Comparison of ENCODE assay signal across 13 cellular contexts in genomic region chr2:242060212-242060835, GRCh38.
DNase-seq lines count a peak whose midpoint lies in the region; ATAC-seq lines count a peak whose summit lies in the region.
"Had no signal": no experiment of that assay in that cellular context is flagged by ENCODE, and none has a peak within 500 bp of the region (broad histone marks: within the 10 kb centered on the region; RNA-seq: fewer than 3 reads in every experiment).

No MANE protein-coding gene starts in this region.

- H2AFZ ChIP-seq in mesenchymal stem cell (ENCODE audit: low read depth, low read length), result no peak overlapping the region
- H2AFZ ChIP-seq: neural progenitor cell had no signal

- H2BK5ac ChIP-seq in mesenchymal stem cell (ENCODE audit: low read depth, low read length, poor library complexity, severe bottlenecking), result no peak overlapping the region

- 64% methylated on average over 4 of the region's 4 CpGs for WGBS in mesenchymal stem cell

- no peak overlapping the region for H3K14ac ChIP-seq in mesenchymal stem cell (ENCODE audit: low read length in 2 of 2)

- H4K91ac ChIP-seq in mesenchymal stem cell (ENCODE audit: low read length), result no peak overlapping the region

- no peaks in the 10 kb centered on the region for H3K79me1 ChIP-seq in mesenchymal stem cell (replicated peaks; ENCODE audit: low read length, poor library complexity, severe bottlenecking)

- peaks cover 3% of the 10 kb centered on the region for H3K4me1 ChIP-seq in mesenchymal stem cell (ENCODE audit: control insufficient read depth, insufficient read depth, low read depth, low read length)

- H3K9me3 ChIP-seq in mesenchymal stem cell (ENCODE audit: control insufficient read depth, low read length), result no peaks in the 10 kb centered on the region

- no peak overlapping the region for H2AK5ac ChIP-seq in mesenchymal stem cell (ENCODE audit: low read length, severe bottlenecking)

- no peak overlapping the region for H3K4ac ChIP-seq in mesenchymal stem cell (ENCODE audit: low read depth in 1 of 2, low read length in 2 of 2)

- H3K4me3 ChIP-seq in mesenchymal stem cell (ENCODE audit: insufficient read depth in 1 of 2, low read depth in 1 of 2, low read length in 2 of 2), result no peak overlapping the region
- H3K4me3 ChIP-seq: neural progenitor cell had no signal

- no peak overlapping the region for H4K8ac ChIP-seq in mesenchymal stem cell (ENCODE audit: low read length)

- H2BK15ac ChIP-seq in mesenchymal stem cell (ENCODE audit: low read depth, poor library complexity, severe bottlenecking), result no peak overlapping the region

- H3K23ac ChIP-seq in mesenchymal stem cell (ENCODE audit: low read length in 2 of 2), result no peak overlapping the region

- peaks cover 25 to 38% of the 10 kb centered on the region in 2 experiments for H3K27me3 ChIP-seq in mesenchymal stem cell (ENCODE audit: control insufficient read depth in 1 of 2, insufficient read depth in 1 of 2, low read length in 2 of 2)
- H3K27me3 ChIP-seq: neural progenitor cell had no signal

- H2BK12ac ChIP-seq in mesenchymal stem cell (ENCODE audit: low read length in 2 of 2), result no peak overlapping the region

- no peak overlapping the region for H3K9ac ChIP-seq in mesenchymal stem cell (ENCODE audit: low read length)
- H3K9ac ChIP-seq: KMS-11, neural progenitor cell had no signal

- no peak overlapping the region for H2BK120ac ChIP-seq in mesenchymal stem cell (ENCODE audit: low read depth, low read length)

- no peak overlapping the region for H3K18ac ChIP-seq in mesenchymal stem cell (ENCODE audit: low read depth in 1 of 2, low read length in 2 of 2)

- no peak overlapping the region for H3K4me2 ChIP-seq in mesenchymal stem cell (ENCODE audit: low read length, poor library complexity, severe bottlenecking)
- H3K4me2 ChIP-seq: KMS-11, neural progenitor cell had no signal

- H3K36me3 ChIP-seq in mesenchymal stem cell (ENCODE audit: control insufficient read depth in 1 of 2, insufficient read depth in 2 of 2, low read depth in 1 of 2, low read length in 2 of 2), result no peaks in the 10 kb centered on the region
- H3K36me3 ChIP-seq: neural progenitor cell had no signal

- no peak for ATAC-seq in GM18907 (IDR thresholded peaks at IDR 0.05; ENCODE audit: unreplicated experiment)

- H3K27ac ChIP-seq in mesenchymal stem cell (ENCODE audit: low read length, poor library complexity, severe bottlenecking), result peak overlapping the region; percentile 6
- H3K27ac ChIP-seq: KMS-11, neural progenitor cell had no signal

- DNase-seq in DMS79 treated with DMSO at 0.1 percent for 48 hours (lab: John Stamatoyannopoulos, UW), result peak; percentile 30
- peak; percentile 58 for DNase-seq in LoVo (ENCODE audit: low spot score)
- DNase-seq in dedifferentiated amniotic fluid mesenchymal stem cell (ENCODE audit: extremely low spot score), result peak; percentile 65
- peak; percentile 31 for DNase-seq in mesenchymal stem cell
- no peak for DNase-seq in T1000 (lab: John Stamatoyannopoulos, UW)
- DNase-seq in GOT3 (lab: John Stamatoyannopoulos, UW), result no peak
- no peak for DNase-seq in activated CD4-positive, CD25-positive, alpha-beta regulatory T cell treated with anti-CD3 and anti-CD28 coated beads, Interleukin-2, amount 50 U/mL, for 72 hours
- DNase-seq: activated CD4-positive, alpha-beta T cell treated with anti-CD3 and anti-CD28 coated beads for 1 hour; activated gamma-delta T cell treated with Interleukin-2 at 50 U/mL for 16 hours; NCI-H446 had no signal

Comparison
In these comparisons a context has a peak if more than half of its experiments do, and no peak if none do; other contexts are left out.
1. DNase-seq: peak in DMS79 treated with DMSO at 0.1 percent for 48 hours (single experiment), LoVo (single experiment), dedifferentiated amniotic fluid mesenchymal stem cell (single experiment) and mesenchymal stem cell (single experiment); none in T1000 (single experiment), GOT3 (single experiment) and activated CD4-positive, CD25-positive, alpha-beta regulatory T cell treated with anti-CD3 and anti-CD28 coated beads, Interleukin-2, amount 50 U/mL, for 72 hours (single experiment).